In genomic region chr4:879730-880079, GRCh38 we compare ENCODE assay signal across 10 cellular contexts. TPM values are rescaled to one million over a fixed set of nuclear protein-coding genes. Genes with fewer than 3 reads are reported as not detected.
A peak's percentile ranks its signal among the peaks of the same experiment; 100 is the strongest.
DNase-seq lines count a peak whose midpoint lies in the region; ATAC-seq and TF ChIP-seq lines count a peak whose summit lies in the region.
"Had no signal": no experiment of that assay in that cellular context is flagged by ENCODE, and none has a peak within 500 bp of the region (broad histone marks: within the 10 kb centered on the region; RNA-seq: fewer than 3 reads in every experiment).

No MANE protein-coding gene starts in this region.

- H3K27me3 Mint-ChIP-seq in T-helper 2 cell treated with Interferon-gamma antibody and Interleukin-4, amounts not matched to agents 5 μg/mL and 100 μg/mL, for 36 hours (ENCODE audit: low read depth): no peaks in the 10 kb centered on the region
- no peaks in the 10 kb centered on the region for H3K27me3 Mint-ChIP-seq in activated T-helper 17 cell treated with anti-CD3 and anti-CD28 coated beads, Interleukin-2, amount 50 U/mL, for 72 hours
- H3K27me3 Mint-ChIP-seq in progenitor cell of endocrine pancreas (no peaks in the 10 kb centered on the region), glutamatergic neuron (ENCODE audit: unreplicated experiment) (peaks cover 8% of the 10 kb centered on the region)
- H3K27me3 Mint-ChIP-seq: dendritic cell treated with granulocyte-macrophage colony-stimulating factor and Interleukin-4, amounts not matched to agents 40 ng/mL and 50 ng/mL, for 4 days had no signal

- ATAC-seq in activated T-helper 17 cell treated with anti-CD3 and anti-CD28 coated beads, Interleukin-2, amount 50 U/mL, for 72 hours (replicated peaks): peak; percentile 95
- ATAC-seq in HG03280 (IDR thresholded peaks at IDR 0.05; ENCODE audit: unreplicated experiment) (no peak), HG02763 (IDR thresholded peaks at IDR 0.05; ENCODE audit: unreplicated experiment) (no peak), Right ventricle myocardium superior (ENCODE audit: poor library complexity) (no peak)

- peak; percentile 80 for DNase-seq in T-helper 2 cell treated with Interferon-gamma antibody and Interleukin-4, amounts not matched to agents 5 μg/mL and 100 μg/mL, for 36 hours (ENCODE audit: low spot score)
- DNase-seq in progenitor cell of endocrine pancreas (ENCODE audit: low spot score, unreplicated experiment) (no peak), glutamatergic neuron (no peak), Right ventricle myocardium superior (no peak)
- peak; percentile 70 for DNase-seq in stimulated activated naive CD4-positive, alpha-beta T cell treated with Interleukin-2 at 50 U/mL for 16 hours (lab: John Stamatoyannopoulos, UW)

- TF ChIP-seq CTCF in progenitor cell of endocrine pancreas (IDR thresholded peaks at IDR 0.05; ENCODE audit: unreplicated experiment) (no peak), glutamatergic neuron (IDR thresholded peaks at IDR 0.05; ENCODE audit: partially characterized antibody, unreplicated experiment) (no peak)

- no peaks in the 10 kb centered on the region for H3K9me3 Mint-ChIP-seq in T-helper 2 cell treated with Interferon-gamma antibody and Interleukin-4, amounts not matched to agents 5 μg/mL and 100 μg/mL, for 36 hours
- no peaks in the 10 kb centered on the region for H3K9me3 Mint-ChIP-seq in activated T-helper 17 cell treated with anti-CD3 and anti-CD28 coated beads, Interleukin-2, amount 50 U/mL, for 72 hours
- no peaks in the 10 kb centered on the region for H3K9me3 Mint-ChIP-seq in progenitor cell of endocrine pancreas (ENCODE audit: low read depth)
- peaks cover 11% of the 10 kb centered on the region for H3K9me3 Mint-ChIP-seq in glutamatergic neuron (ENCODE audit: unreplicated experiment)
- H3K9me3 Mint-ChIP-seq: dendritic cell treated with granulocyte-macrophage colony-stimulating factor and Interleukin-4, amounts not matched to agents 40 ng/mL and 50 ng/mL, for 4 days had no signal

- peak overlapping the region; percentile 84 for H3K4me3 Mint-ChIP-seq in T-helper 2 cell treated with Interferon-gamma antibody and Interleukin-4, amounts not matched to agents 5 μg/mL and 100 μg/mL, for 36 hours
- peak overlapping the region; percentile 79 for H3K4me3 Mint-ChIP-seq in activated T-helper 17 cell treated with anti-CD3 and anti-CD28 coated beads, Interleukin-2, amount 50 U/mL, for 72 hours
- H3K4me3 Mint-ChIP-seq in progenitor cell of endocrine pancreas (ENCODE audit: low read depth) (no peak overlapping the region), glutamatergic neuron (ENCODE audit: unreplicated experiment) (no peak overlapping the region)
- H3K4me3 Mint-ChIP-seq: dendritic cell treated with granulocyte-macrophage colony-stimulating factor and Interleukin-4, amounts not matched to agents 40 ng/mL and 50 ng/mL, for 4 days had no signal

- peaks cover 23% of the 10 kb centered on the region for H3K4me1 Mint-ChIP-seq in T-helper 2 cell treated with Interferon-gamma antibody and Interleukin-4, amounts not matched to agents 5 μg/mL and 100 μg/mL, for 36 hours (ENCODE audit: low read depth)
- peaks cover 26% of the 10 kb centered on the region for H3K4me1 Mint-ChIP-seq in activated T-helper 17 cell treated with anti-CD3 and anti-CD28 coated beads, Interleukin-2, amount 50 U/mL, for 72 hours
- H3K4me1 Mint-ChIP-seq in progenitor cell of endocrine pancreas (ENCODE audit: low read depth) (no peaks in the 10 kb centered on the region), glutamatergic neuron (ENCODE audit: low read depth, unreplicated experiment) (peaks cover 11% of the 10 kb centered on the region)

- H3K36me3 Mint-ChIP-seq in T-helper 2 cell treated with Interferon-gamma antibody and Interleukin-4, amounts not matched to agents 5 μg/mL and 100 μg/mL, for 36 hours (ENCODE audit: low read depth): peaks cover 41% of the 10 kb centered on the region
- peaks cover 52% of the 10 kb centered on the region for H3K36me3 Mint-ChIP-seq in activated T-helper 17 cell treated with anti-CD3 and anti-CD28 coated beads, Interleukin-2, amount 50 U/mL, for 72 hours (ENCODE audit: low read depth)
- peaks cover 12% of the 10 kb centered on the region for H3K36me3 Mint-ChIP-seq in progenitor cell of endocrine pancreas (ENCODE audit: insufficient read depth)
- peaks cover 9% of the 10 kb centered on the region for H3K36me3 Mint-ChIP-seq in glutamatergic neuron (ENCODE audit: unreplicated experiment)

- peak overlapping the region; percentile 99 for H3K27ac Mint-ChIP-seq in T-helper 2 cell treated with Interferon-gamma antibody and Interleukin-4, amounts not matched to agents 5 μg/mL and 100 μg/mL, for 36 hours
- peak overlapping the region; percentile 91 for H3K27ac Mint-ChIP-seq in activated T-helper 17 cell treated with anti-CD3 and anti-CD28 coated beads, Interleukin-2, amount 50 U/mL, for 72 hours
- H3K27ac Mint-ChIP-seq in progenitor cell of endocrine pancreas: peak overlapping the region; percentile 26
- no peak overlapping the region for H3K27ac Mint-ChIP-seq in glutamatergic neuron (ENCODE audit: unreplicated experiment)
- H3K27ac Mint-ChIP-seq: dendritic cell treated with granulocyte-macrophage colony-stimulating factor and Interleukin-4, amounts not matched to agents 40 ng/mL and 50 ng/mL, for 4 days had no signal

- intact Hi-C loops in Right ventricle myocardium superior (cut with DNase I): no loop called here

RNA-seq across cellular contexts. Expression of gene GAK, which starts 52.4 kb away (rescaled TPM):
- total RNA-seq in activated T-helper 17 cell treated with anti-CD3 and anti-CD28 coated beads, Interleukin-2, amount 50 U/mL, for 72 hours: 100 to 1,000 TPM; 108 to 129 TPM
- total RNA-seq in progenitor cell of endocrine pancreas: 116 and 119 TPM in 2 replicates
- total RNA-seq in glutamatergic neuron (ENCODE audit: unreplicated experiment): 123 TPM
- 27.9 TPM for total RNA-seq in Right ventricle myocardium superior

RNA-seq across cellular contexts. Expression of gene TMEM175, which starts 52.6 kb away (rescaled TPM):
- 1 to 10 TPM; 6.5 to 10.0 TPM for total RNA-seq in activated T-helper 17 cell treated with anti-CD3 and anti-CD28 coated beads, Interleukin-2, amount 50 U/mL, for 72 hours
- total RNA-seq in progenitor cell of endocrine pancreas (29.1 and 30.6 TPM in 2 replicates), glutamatergic neuron (ENCODE audit: unreplicated experiment) (62.7 TPM), Right ventricle myocardium superior (14.9 TPM)

RNA-seq across cellular contexts. Expression of gene CPLX1, which starts 53.8 kb away (rescaled TPM):
- total RNA-seq in activated T-helper 17 cell treated with anti-CD3 and anti-CD28 coated beads, Interleukin-2, amount 50 U/mL, for 72 hours: 1 to 10 TPM in 1 of 2 donors, under 1 TPM in 1; 0.50 to 3.6 TPM
- 1.4 and 2.0 TPM in 2 replicates for total RNA-seq in progenitor cell of endocrine pancreas
- total RNA-seq in glutamatergic neuron (ENCODE audit: unreplicated experiment): 115 TPM
- total RNA-seq in Right ventricle myocardium superior: 4.3 TPM
- total RNA-seq: Daoy had no signal

Comparison
In these comparisons a context has a peak if more than half of its experiments do, and no peak if none do; other contexts are left out.
1. DNase-seq: peak in T-helper 2 cell treated with Interferon-gamma antibody and Interleukin-4, amounts not matched to agents 5 μg/mL and 100 μg/mL, for 36 hours (single experiment) and stimulated activated naive CD4-positive, alpha-beta T cell treated with Interleukin-2 at 50 U/mL for 16 hours (single experiment); none in progenitor cell of endocrine pancreas (single experiment), glutamatergic neuron (single experiment) and Right ventricle myocardium superior (single experiment).
2. H3K4me3 Mint-ChIP-seq: peak in T-helper 2 cell treated with Interferon-gamma antibody and Interleukin-4, amounts not matched to agents 5 μg/mL and 100 μg/mL, for 36 hours (single experiment) and activated T-helper 17 cell treated with anti-CD3 and anti-CD28 coated beads, Interleukin-2, amount 50 U/mL, for 72 hours (single experiment); none in progenitor cell of endocrine pancreas (single experiment) and glutamatergic neuron (single experiment).
3. RNA of gene CPLX1, which starts 53.8 kb away (total RNA-seq): 115 TPM in glutamatergic neuron (single experiment); 4.3 TPM in Right ventricle myocardium superior (single experiment), 0.50 to 3.6 TPM in activated T-helper 17 cell treated with anti-CD3 and anti-CD28 coated beads, Interleukin-2, amount 50 U/mL, for 72 hours and 1.4 to 2.0 TPM in progenitor cell of endocrine pancreas; every median in the first group is over 10 times any median in the second.